Comparison of ENCODE assay signal across 8 cellular contexts in genomic region chr12:9446883-9447761, GRCh38.
DNase-seq lines count a peak whose midpoint lies in the region; ATAC-seq and TF ChIP-seq lines count a peak whose summit lies in the region.
"Not testable (repeated sequence)": the region's sequence is repeated elsewhere in the genome, so short reads cannot be mapped to it uniquely, and the experiment has no call there.

No MANE protein-coding gene starts in this region.

- not testable (repeated sequence) for H3K4me1 ChIP-seq in IMR-90 (ENCODE audit: control insufficient read depth, insufficient read depth, low read length); psoas muscle

- no CpG with 5 or more reads among the region's 20 CpGs for WGBS in IMR-90 (ENCODE audit: extremely low coverage in 2 of 2, insufficient read length in 1 of 2), 2 experiments
- WGBS in psoas muscle, 3 donors = 19 to 23% (median 21%) methylated on average over 16 of the region's 20 CpGs

- H3K18ac ChIP-seq in IMR-90 (ENCODE audit: low read depth, low read length) = not testable (repeated sequence)

- H3K4ac ChIP-seq in IMR-90 (ENCODE audit: low read depth, low read length) = not testable (repeated sequence)

- H2BK120ac ChIP-seq in IMR-90 (ENCODE audit: low read depth, low read length) = not testable (repeated sequence)

- not testable (repeated sequence) for H3K36me3 ChIP-seq in IMR-90 (ENCODE audit: control insufficient read depth, insufficient read depth, low read length); psoas muscle (ENCODE audit: insufficient read depth in 1 of 2, low read depth in 1 of 2)

- TF ChIP-seq POLR2A in IMR-90 (IDR thresholded peaks at IDR 0.05; ENCODE audit: low read depth, low read length) = not testable (repeated sequence)

- H4K20me1 ChIP-seq in IMR-90 (ENCODE audit: insufficient read depth, low read length) = not testable (repeated sequence)

- H3K36me3 Mint-ChIP-seq in activated CD4-positive, alpha-beta T cell treated with anti-CD3 and anti-CD28 coated beads, Interleukin-2, amount 10 ng/mL, durations not matched to agents 7 days and 5 days (ENCODE audit: low read depth) = peaks cover 12% of the 10 kb centered on the region
- not testable (repeated sequence) for H3K36me3 Mint-ChIP-seq in dendritic cell treated with granulocyte-macrophage colony-stimulating factor and Interleukin-4, amounts not matched to agents 40 ng/mL and 50 ng/mL, for 4 days (ENCODE audit: low read depth); immature natural killer cell

- not testable (repeated sequence) for TF ChIP-seq CTCF in AG04449 (IDR thresholded peaks at IDR 0.05; ENCODE audit: insufficient read depth, low read length, missing control alignments); IMR-90 (conservative IDR thresholded peaks at IDR 0.05; ENCODE audit: low read depth, low read length); psoas muscle (IDR thresholded peaks at IDR 0.05)

- H3K9me3 ChIP-seq in IMR-90 (ENCODE audit: control insufficient read depth, insufficient read depth, low read length); psoas muscle: not testable (repeated sequence)

- H3K4me1 Mint-ChIP-seq in activated CD4-positive, alpha-beta T cell treated with anti-CD3 and anti-CD28 coated beads, Interleukin-2, amount 10 ng/mL, durations not matched to agents 7 days and 5 days = peaks cover 26% of the 10 kb centered on the region
- H3K4me1 Mint-ChIP-seq in dendritic cell treated with granulocyte-macrophage colony-stimulating factor and Interleukin-4, amounts not matched to agents 40 ng/mL and 50 ng/mL, for 4 days (ENCODE audit: low read depth) = peaks cover 17% of the 10 kb centered on the region
- H3K4me1 Mint-ChIP-seq in immature natural killer cell = peaks cover 25 to 29% of the 10 kb centered on the region in 2 donors

- peak overlapping the region; percentile 56; the same call in 1 of the 2 replicates for H3K9ac ChIP-seq in IMR-90 (ENCODE audit: low read depth, low read length)

- not testable (repeated sequence) for H2BK5ac ChIP-seq in IMR-90 (ENCODE audit: low read depth, low read length, poor library complexity, severe bottlenecking)

- not testable (repeated sequence) for H3K27me3 Mint-ChIP-seq in activated CD4-positive, alpha-beta T cell treated with anti-CD3 and anti-CD28 coated beads, Interleukin-2, amount 10 ng/mL, durations not matched to agents 7 days and 5 days; immature natural killer cell (ENCODE audit: low read depth in 3 of 3)
- peaks cover 11% of the 10 kb centered on the region for H3K27me3 Mint-ChIP-seq in dendritic cell treated with granulocyte-macrophage colony-stimulating factor and Interleukin-4, amounts not matched to agents 40 ng/mL and 50 ng/mL, for 4 days

- H4K8ac ChIP-seq in IMR-90 (ENCODE audit: low read depth in 2 of 2, low read length in 2 of 2) = not testable (repeated sequence)

- not testable (repeated sequence) for H3K9me3 Mint-ChIP-seq in activated CD4-positive, alpha-beta T cell treated with anti-CD3 and anti-CD28 coated beads, Interleukin-2, amount 10 ng/mL, durations not matched to agents 7 days and 5 days; dendritic cell treated with granulocyte-macrophage colony-stimulating factor and Interleukin-4, amounts not matched to agents 40 ng/mL and 50 ng/mL, for 4 days; immature natural killer cell

- H2BK15ac ChIP-seq in IMR-90 (ENCODE audit: low read depth, low read length) = not testable (repeated sequence)

- ATAC-seq in GM19043 (IDR thresholded peaks at IDR 0.05; ENCODE audit: low read depth, unreplicated experiment) (peak; percentile 21), HG02759 (IDR thresholded peaks at IDR 0.05; ENCODE audit: unreplicated experiment) (peak; percentile 29), IMR-90 (ENCODE audit: low read depth) (peak; percentile 30), psoas muscle (peak; percentile 24 to 56 (median 41))

- not testable (repeated sequence) for H2AK9ac ChIP-seq in IMR-90 (replicated peaks; ENCODE audit: low read depth, low read length, poor library complexity)

- H3K23ac ChIP-seq in IMR-90 (ENCODE audit: low read depth, low read length) = not testable (repeated sequence)

- not testable (repeated sequence) for BruUV-seq in IMR-90 (replicated peaks; lab: Mats Ljungman, UMichigan)

- not testable (repeated sequence) for H3K14ac ChIP-seq in IMR-90 (replicated peaks; ENCODE audit: low read depth, low read length)

- peak overlapping the region; percentile 90 for H3K4me3 Mint-ChIP-seq in activated CD4-positive, alpha-beta T cell treated with anti-CD3 and anti-CD28 coated beads, Interleukin-2, amount 10 ng/mL, durations not matched to agents 7 days and 5 days
- peak overlapping the region; percentile 97 for H3K4me3 Mint-ChIP-seq in dendritic cell treated with granulocyte-macrophage colony-stimulating factor and Interleukin-4, amounts not matched to agents 40 ng/mL and 50 ng/mL, for 4 days
- peak overlapping the region; percentile 32 to 99 (median 98) for H3K4me3 Mint-ChIP-seq in immature natural killer cell

- not testable (repeated sequence) for H3K56ac ChIP-seq in IMR-90 (ENCODE audit: extremely low read depth, insufficient read depth, low read length)

- peak overlapping the region; percentile 93 for H3K27ac Mint-ChIP-seq in activated CD4-positive, alpha-beta T cell treated with anti-CD3 and anti-CD28 coated beads, Interleukin-2, amount 10 ng/mL, durations not matched to agents 7 days and 5 days
- peak overlapping the region; percentile 85 for H3K27ac Mint-ChIP-seq in dendritic cell treated with granulocyte-macrophage colony-stimulating factor and Interleukin-4, amounts not matched to agents 40 ng/mL and 50 ng/mL, for 4 days
- not testable (repeated sequence) for H3K27ac Mint-ChIP-seq in immature natural killer cell

- H3K4me2 ChIP-seq in IMR-90 (ENCODE audit: low read depth, low read length) = peak overlapping the region; percentile 54

- intact Hi-C loops in IMR-90 (cut with micrococcal nuclease); dendritic cell treated with granulocyte-macrophage colony-stimulating factor and Interleukin-4, amounts not matched to agents 40 ng/mL and 50 ng/mL, for 4 days (cut with micrococcal nuclease); psoas muscle (cut with DNase I): not testable (repeated sequence)

- H3K27me3 ChIP-seq in IMR-90 (ENCODE audit: control insufficient read depth, insufficient read depth, low read length); psoas muscle (ENCODE audit: insufficient read depth in 3 of 3, low read length in 2 of 3): not testable (repeated sequence)

- peak overlapping the region; percentile 45 for H3K4me3 ChIP-seq in AG04449 (ENCODE audit: low read depth, low read length)
- peak overlapping the region; percentile 75 for H3K4me3 ChIP-seq in IMR-90 (ENCODE audit: insufficient read depth, low read depth, low read length)
- not testable (repeated sequence) for H3K4me3 ChIP-seq in psoas muscle

- CTCF ChIA-PET in AG04449 (lab: Yijun Ruan, JAX); IMR-90 (lab: Yijun Ruan, JAX); activated CD4-positive, alpha-beta T cell treated with anti-CD3 and anti-CD28 coated beads, Interleukin-2, amount 10 ng/mL, durations not matched to agents 7 days and 5 days (lab: Charles Lee): not testable (repeated sequence)

- dilution Hi-C loops in IMR-90 (cut with HindIII; ENCODE audit: low sequenced_read_pairs, unreplicated experiment) = not testable (repeated sequence)

- in situ Hi-C loops in IMR-90 (cut with MboI; ENCODE audit: low sequenced_read_pairs) = not testable (repeated sequence)

- not testable (repeated sequence) for H4K91ac ChIP-seq in IMR-90 (ENCODE audit: insufficient read depth, low read depth, low read length)

- TF ChIP-seq RAD21 in IMR-90 (IDR thresholded peaks at IDR 0.05; ENCODE audit: low read length) = not testable (repeated sequence)

- not testable (repeated sequence) for DNase-seq in AG04449 (ENCODE audit: low read depth, low spot score); IMR-90; activated CD4-positive, alpha-beta T cell treated with anti-CD3 and anti-CD28 coated beads, Interleukin-2, amount 10 ng/mL, durations not matched to agents 7 days and 5 days; immature natural killer cell; psoas muscle

- H2AK5ac ChIP-seq in IMR-90 (ENCODE audit: low read depth, low read length) = 0 out of 2 replicates have a peak overlapping the region, but pooled peaks have one; percentile 39

- H3K27ac ChIP-seq in IMR-90 (ENCODE audit: insufficient read depth, low read length); psoas muscle: not testable (repeated sequence)

- not testable (repeated sequence) for H3K9me1 ChIP-seq in IMR-90 (ENCODE audit: insufficient read depth, low read length)

- POLR2A ChIA-PET in AG04449 (lab: Yijun Ruan, JAX); IMR-90 (lab: Charles Lee; ENCODE audit: unreplicated experiment); activated CD4-positive, alpha-beta T cell treated with anti-CD3 and anti-CD28 coated beads, Interleukin-2, amount 10 ng/mL, durations not matched to agents 7 days and 5 days (lab: Charles Lee): not testable (repeated sequence)

- not testable (repeated sequence) for H2AFZ ChIP-seq in IMR-90 (replicated peaks; ENCODE audit: low read length, poor library complexity)

- not testable (repeated sequence) for H4K5ac ChIP-seq in IMR-90 (ENCODE audit: low read depth, low read length)

- H2BK20ac ChIP-seq in IMR-90 (ENCODE audit: low read depth, low read length) = not testable (repeated sequence)

- H3K79me1 ChIP-seq in IMR-90 (ENCODE audit: low read depth in 1 of 2, low read length in 2 of 2) = not testable (repeated sequence)
